1 cellular context compared by ENCODE assay signal in the genomic region with DNA sequence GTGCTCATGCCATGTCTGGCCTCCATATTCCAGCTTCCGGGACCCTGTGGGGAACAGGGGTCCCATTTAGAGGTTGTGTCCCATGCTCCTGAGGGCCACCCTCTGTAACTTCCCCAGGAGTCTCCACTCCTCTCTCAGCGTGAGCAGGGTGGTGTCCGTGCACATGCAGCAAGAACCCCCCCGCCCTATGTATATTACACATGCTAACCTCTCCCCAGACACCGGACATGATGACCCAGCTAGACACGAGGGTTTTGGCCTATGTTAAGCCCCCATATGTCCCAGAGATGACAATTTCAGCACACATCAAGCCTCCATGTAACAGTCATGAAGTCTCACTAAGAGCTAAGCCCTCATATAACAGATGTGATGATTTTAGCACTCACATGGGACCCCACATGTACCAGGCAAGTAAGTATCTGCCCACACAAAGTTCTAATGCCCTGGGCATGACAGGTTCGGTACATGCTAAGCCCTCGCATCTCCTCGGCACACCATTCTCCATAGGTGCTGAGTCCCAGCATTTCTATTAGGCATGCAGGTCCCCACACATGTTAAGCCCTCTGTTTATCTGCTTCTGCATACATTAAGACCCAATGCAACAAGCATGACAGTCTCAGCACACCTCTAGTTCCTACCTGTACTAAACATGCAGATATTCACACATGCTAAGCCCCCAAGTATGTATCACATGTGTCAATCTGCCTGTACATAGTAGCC.
TF ChIP-seq lines count a peak whose summit lies in the region.

No MANE protein-coding gene starts in this region.

TF ChIP-seq in WTC11, 78 proteins besides CTCF, POLR2A, EP300 and RAD21 (continued from another document):
- TF ChIP-seq, protein P1, sequence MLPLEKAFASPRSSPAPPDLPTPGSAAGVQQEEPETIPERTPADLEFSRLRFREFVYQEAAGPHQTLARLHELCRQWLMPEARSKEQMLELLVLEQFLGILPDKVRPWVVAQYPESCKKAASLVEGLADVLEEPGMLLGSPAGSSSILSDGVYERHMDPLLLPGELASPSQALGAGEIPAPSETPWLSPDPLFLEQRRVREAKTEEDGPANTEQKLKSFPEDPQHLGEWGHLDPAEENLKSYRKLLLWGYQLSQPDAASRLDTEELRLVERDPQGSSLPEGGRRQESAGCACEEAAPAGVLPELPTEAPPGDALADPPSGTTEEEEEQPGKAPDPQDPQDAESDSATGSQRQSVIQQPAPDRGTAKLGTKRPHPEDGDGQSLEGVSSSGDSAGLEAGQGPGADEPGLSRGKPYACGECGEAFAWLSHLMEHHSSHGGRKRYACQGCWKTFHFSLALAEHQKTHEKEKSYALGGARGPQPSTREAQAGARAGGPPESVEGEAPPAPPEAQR (CRISPR knock-in tag; IDR thresholded peaks at IDR 0.05), result no peak
- TF ChIP-seq, protein P2, sequence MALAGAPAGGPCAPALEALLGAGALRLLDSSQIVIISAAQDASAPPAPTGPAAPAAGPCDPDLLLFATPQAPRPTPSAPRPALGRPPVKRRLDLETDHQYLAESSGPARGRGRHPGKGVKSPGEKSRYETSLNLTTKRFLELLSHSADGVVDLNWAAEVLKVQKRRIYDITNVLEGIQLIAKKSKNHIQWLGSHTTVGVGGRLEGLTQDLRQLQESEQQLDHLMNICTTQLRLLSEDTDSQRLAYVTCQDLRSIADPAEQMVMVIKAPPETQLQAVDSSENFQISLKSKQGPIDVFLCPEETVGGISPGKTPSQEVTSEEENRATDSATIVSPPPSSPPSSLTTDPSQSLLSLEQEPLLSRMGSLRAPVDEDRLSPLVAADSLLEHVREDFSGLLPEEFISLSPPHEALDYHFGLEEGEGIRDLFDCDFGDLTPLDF (CRISPR knock-in tag; IDR thresholded peaks at IDR 0.05), result no peak
- no peak for TF ChIP-seq JAZF1 (CRISPR knock-in tag; IDR thresholded peaks at IDR 0.05)
- no peak for TF ChIP-seq NFYB (CRISPR knock-in tag; conservative IDR thresholded peaks at IDR 0.05; ENCODE audit: low read depth)
- TF ChIP-seq ZBTB21 (CRISPR knock-in tag; IDR thresholded peaks at IDR 0.05; ENCODE audit: borderline replicate concordance), result no peak
- TF ChIP-seq CBFB (CRISPR knock-in tag; IDR thresholded peaks at IDR 0.05; ENCODE audit: low read depth), result no peak
- TF ChIP-seq, protein P3, sequence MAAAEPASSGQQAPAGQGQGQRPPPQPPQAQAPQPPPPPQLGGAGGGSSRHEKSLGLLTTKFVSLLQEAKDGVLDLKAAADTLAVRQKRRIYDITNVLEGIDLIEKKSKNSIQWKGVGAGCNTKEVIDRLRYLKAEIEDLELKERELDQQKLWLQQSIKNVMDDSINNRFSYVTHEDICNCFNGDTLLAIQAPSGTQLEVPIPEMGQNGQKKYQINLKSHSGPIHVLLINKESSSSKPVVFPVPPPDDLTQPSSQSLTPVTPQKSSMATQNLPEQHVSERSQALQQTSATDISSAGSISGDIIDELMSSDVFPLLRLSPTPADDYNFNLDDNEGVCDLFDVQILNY (CRISPR knock-in tag; IDR thresholded peaks at IDR 0.05), result no peak
